In genomic region chr22:31393890-31394289, GRCh38 we compare ENCODE assay signal across 21 cellular contexts. TPM values are rescaled to one million over a fixed set of nuclear protein-coding genes. Genes with fewer than 3 reads are reported as not detected.
A peak's percentile ranks its signal among the peaks of the same experiment; 100 is the strongest.
DNase-seq lines count a peak whose midpoint lies in the region; ATAC-seq, FAIRE-seq and TF ChIP-seq lines count a peak whose summit lies in the region.
"Had no signal": no experiment of that assay in that cellular context is flagged by ENCODE, and none has a peak within 500 bp of the region (broad histone marks: within the 10 kb centered on the region; RNA-seq: fewer than 3 reads in every experiment).

No MANE protein-coding gene starts in this region.

- DNase-seq in HepG2 (ENCODE audit: low spot score): no peak
- no peak for DNase-seq in right lobe of liver
- peak; percentile 8 for DNase-seq in OCI-M1 (lab: John Stamatoyannopoulos, UW)
- DNase-seq in brain microvascular endothelial cell: peak; percentile 9
- no peak for DNase-seq in 8988T
- DNase-seq in activated CD8-positive, alpha-beta memory T cell treated with anti-CD3 and anti-CD28 coated beads, Interleukin-2, amount 10 ng/mL, durations not matched to agents 7 days and 5 days: no peak
- DNase-seq in ureter (ENCODE audit: low spot score): no peak
- DNase-seq: CD4-positive, alpha-beta T cell; COR-L47; DMS79; HCEC 1CT; Kasumi-1; NCI-H1048; NCI-H1417 treated with DMSO at 0.1 percent for 48 hours; NCI-H187; NCI-H446 treated with DMSO at 0.1 percent for 48 hours; NCI-H526 treated with DMSO at 0.1 percent for 48 hours; SIG-M5 had no signal

- in situ Hi-C loops in HepG2 (cut with HindIII; ENCODE audit: extremely low pct_ligation_motif_present, low pct_unique_long_range_greater_than_20kb): no loop called here
- in situ Hi-C loops in brain microvascular endothelial cell (cut with HindIII; ENCODE audit: low pct_ligation_motif_present, low sequenced_read_pairs): no loop called here

- no peak for FAIRE-seq in HepG2 (lab: Jason Lieb, UNC)

- no peak for TF ChIP-seq EP300 in HepG2 (IDR thresholded peaks at IDR 0.05; ENCODE audit: low read depth in 2 of 2, low read length in 2 of 2)
- TF ChIP-seq EP300 in HepG2 (CRISPR knock-in tag; IDR thresholded peaks at IDR 0.05; ENCODE audit: borderline replicate concordance): no peak

- no peak overlapping the region for H3K4me3 Mint-ChIP-seq in activated CD8-positive, alpha-beta memory T cell treated with anti-CD3 and anti-CD28 coated beads, Interleukin-2, amount 10 ng/mL, durations not matched to agents 7 days and 5 days
- H3K4me3 Mint-ChIP-seq: CD4-positive, alpha-beta T cell had no signal

- ATAC-seq in HepG2 (no peak), right lobe of liver (no peak)
- ATAC-seq in activated CD8-positive, alpha-beta memory T cell treated with anti-CD3 and anti-CD28 coated beads, Interleukin-2, amount 10 ng/mL, durations not matched to agents 7 days and 5 days: no peak
- ATAC-seq: Panc1, SK-N-SH treated with all-trans-retinoic acid at 6 μM for 48 hours had no signal

- H3K9me3 Mint-ChIP-seq in activated CD8-positive, alpha-beta memory T cell treated with anti-CD3 and anti-CD28 coated beads, Interleukin-2, amount 10 ng/mL, durations not matched to agents 7 days and 5 days (ENCODE audit: low read depth): no peaks in the 10 kb centered on the region
- H3K9me3 Mint-ChIP-seq: CD4-positive, alpha-beta T cell had no signal

- intact Hi-C loops in HepG2 (cut with micrococcal nuclease; ENCODE audit: unreplicated experiment) (no loop called here), right lobe of liver (cut with DNase I) (no loop called here)

- no peaks in the 10 kb centered on the region for H3K36me3 Mint-ChIP-seq in activated CD8-positive, alpha-beta memory T cell treated with anti-CD3 and anti-CD28 coated beads, Interleukin-2, amount 10 ng/mL, durations not matched to agents 7 days and 5 days

- H3K27ac ChIP-seq in HepG2 (ENCODE audit: extremely low read length, insufficient read depth, low read length) (no peak overlapping the region), right lobe of liver (no peak overlapping the region), brain microvascular endothelial cell (no peak overlapping the region)
- H3K27ac ChIP-seq: BLaER1 had no signal

- H3K27me3 ChIP-seq in HepG2 (ENCODE audit: control insufficient read depth in 1 of 2, insufficient read depth in 2 of 2, low read length in 2 of 2) (no peaks in the 10 kb centered on the region), right lobe of liver (no peaks in the 10 kb centered on the region), brain microvascular endothelial cell (replicated peaks) (no peaks in the 10 kb centered on the region)
- H3K27me3 ChIP-seq: BLaER1 had no signal

- no peak overlapping the region for H3K9ac ChIP-seq in HepG2 (ENCODE audit: insufficient read depth, low read depth, low read length)
- H3K9ac ChIP-seq: BLaER1 had no signal

- H3K79me2 ChIP-seq in HepG2 (ENCODE audit: insufficient read depth, low read length): no peaks in the 10 kb centered on the region

- H3K27me3 Mint-ChIP-seq in activated CD8-positive, alpha-beta memory T cell treated with anti-CD3 and anti-CD28 coated beads, Interleukin-2, amount 10 ng/mL, durations not matched to agents 7 days and 5 days: no peaks in the 10 kb centered on the region
- H3K27me3 Mint-ChIP-seq: CD4-positive, alpha-beta T cell had no signal

- TF ChIP-seq POLR2A in HepG2 (IDR thresholded peaks at IDR 0.05; ENCODE audit: insufficient read depth in 1 of 2, low read depth in 2 of 2, low read length in 2 of 2) (no peak), right lobe of liver (IDR thresholded peaks at IDR 0.05) (no peak)

- H2AFZ ChIP-seq in HepG2 (ENCODE audit: low read length): no peak overlapping the region

- POLR2A ChIA-PET in HepG2 (lab: Yijun Ruan, JAX): no interaction called here

- TF ChIP-seq CTCF in HepG2 (CRISPR knock-in tag; IDR thresholded peaks at IDR 0.05) (no peak), right lobe of liver (IDR thresholded peaks at IDR 0.05) (no peak), brain microvascular endothelial cell (IDR thresholded peaks at IDR 0.05; ENCODE audit: low read depth, low read length, missing control alignments) (no peak)

- TF ChIP-seq RAD21 in HepG2 (CRISPR knock-in tag; IDR thresholded peaks at IDR 0.05): no peak

- BruUV-seq in HepG2 (replicated peaks; lab: Mats Ljungman, UMichigan): no TSS peak

- CTCF ChIA-PET in HepG2 (lab: Yijun Ruan, JAX; ENCODE audit: low intra/inter-chr PET ratio, low total read pairs): no interaction called here
- CTCF ChIA-PET in activated CD8-positive, alpha-beta memory T cell treated with anti-CD3 and anti-CD28 coated beads, Interleukin-2, amount 10 ng/mL, durations not matched to agents 7 days and 5 days (lab: Charles Lee): no interaction called here

- H3K4me3 ChIP-seq in HepG2 (replicated peaks in 1 of 3; ENCODE audit: insufficient read depth in 1 of 3, low read depth in 2 of 3, low read length in 3 of 3): no peak overlapping the region
- H3K4me3 ChIP-seq in right lobe of liver: no peak overlapping the region
- no peak overlapping the region for H3K4me3 ChIP-seq in brain microvascular endothelial cell (ENCODE audit: low read depth, low read length)
- H3K4me3 ChIP-seq: BLaER1 had no signal

- 100% methylated on average over 1 of the region's 2 CpGs for WGBS in HepG2 (ENCODE audit: low lambda C conversion rate)
- WGBS in right lobe of liver (ENCODE audit: insufficient coverage, low coverage, low lambda C conversion rate, missing lambda C conversion rate): no CpG with 5 or more reads among the region's 2 CpGs

- H4K20me1 ChIP-seq in HepG2 (ENCODE audit: insufficient read depth, low read length): no peaks in the 10 kb centered on the region
- H4K20me1 ChIP-seq: BLaER1 had no signal

- H3K4me1 ChIP-seq in HepG2 (ENCODE audit: insufficient read depth, low read length) (peaks cover 25% of the 10 kb centered on the region), right lobe of liver (peaks cover 0 to 17% (median 5%) of the 10 kb centered on the region in 4 donors)

- H3K27ac Mint-ChIP-seq in activated CD8-positive, alpha-beta memory T cell treated with anti-CD3 and anti-CD28 coated beads, Interleukin-2, amount 10 ng/mL, durations not matched to agents 7 days and 5 days: no peak overlapping the region
- H3K27ac Mint-ChIP-seq: CD4-positive, alpha-beta T cell had no signal

- H3K9me3 ChIP-seq in HepG2 (ENCODE audit: low read length) (no peaks in the 10 kb centered on the region), right lobe of liver (no peaks in the 10 kb centered on the region)

- H3K4me2 ChIP-seq in HepG2 (ENCODE audit: low read depth, low read length): no peak overlapping the region
- H3K4me2 ChIP-seq: BLaER1 had no signal

- no peaks in the 10 kb centered on the region for H3K36me3 ChIP-seq in HepG2 (replicated peaks in 1 of 2; ENCODE audit: control insufficient read depth in 1 of 2, insufficient read depth in 2 of 2, low read length in 2 of 2)
- H3K36me3 ChIP-seq in right lobe of liver: no peaks in the 10 kb centered on the region
- H3K36me3 ChIP-seq in brain microvascular endothelial cell (replicated peaks): no peaks in the 10 kb centered on the region
- H3K36me3 ChIP-seq: BLaER1 had no signal

- peaks cover 2% of the 10 kb centered on the region for H3K4me1 Mint-ChIP-seq in activated CD8-positive, alpha-beta memory T cell treated with anti-CD3 and anti-CD28 coated beads, Interleukin-2, amount 10 ng/mL, durations not matched to agents 7 days and 5 days

RNA-seq across cellular contexts. Expression of gene DRG1, which starts 5.5 kb away (rescaled TPM):
- total RNA-seq in HepG2 (2016; rRNA removed; fragmentation: Illumina TruSeq; extraction: Trizol): 94.8 and 98.8 TPM in 2 replicates
- total RNA-seq in HepG2 (2016; cell fraction: cytosol; rRNA removed; fragmentation: Illumina TruSeq; extraction: Trizol; ENCODE audit: low read depth): 58.6 and 75.0 TPM in 2 replicates
- total RNA-seq in HepG2 (2016; cell fraction: insoluble cytoplasmic fraction; rRNA removed; fragmentation: Illumina TruSeq; extraction: Trizol): 87.5 and 109 TPM in 2 replicates
- total RNA-seq in HepG2 (2016; cell fraction: membrane; rRNA removed; fragmentation: Illumina TruSeq; extraction: Trizol): 55.1 and 58.3 TPM in 2 replicates
- total RNA-seq in HepG2 (2016; cell fraction: nucleus; rRNA removed; fragmentation: Illumina TruSeq; extraction: Trizol): 52.6 and 55.8 TPM in 2 replicates
- 39.1 and 59.0 TPM in 2 replicates for polyA plus RNA-seq in HepG2 (2011; rRNA removed)
- polyA plus RNA-seq in HepG2 (2011; cell fraction: cytosol; rRNA removed): 41.9 and 50.0 TPM in 2 replicates
- 16.2 and 19.6 TPM in 2 replicates for polyA plus RNA-seq in HepG2 (2011; cell fraction: nucleus; rRNA removed)
- 50.6 and 61.7 TPM in 2 replicates for polyA plus RNA-seq in HepG2 (2012)
- polyA plus RNA-seq in HepG2 (2016; cell fraction: cytosol; fragmentation: Illumina TruSeq; extraction: Trizol; ENCODE audit: low read depth): 44.0 and 51.8 TPM in 2 replicates
- 98.2 and 115 TPM in 2 replicates for polyA plus RNA-seq in HepG2 (2016; cell fraction: insoluble cytoplasmic fraction; fragmentation: Illumina TruSeq; extraction: Trizol; ENCODE audit: low read depth)
- polyA plus RNA-seq in HepG2 (2016; cell fraction: membrane; fragmentation: Illumina TruSeq; extraction: Trizol; ENCODE audit: low read depth): 42.6 and 42.8 TPM in 2 replicates
- 76.3 and 79.7 TPM in 2 replicates for polyA plus RNA-seq in HepG2 (2016; cell fraction: nucleus; fragmentation: Illumina TruSeq; extraction: Trizol; ENCODE audit: insufficient read depth, low read depth)
- 28.2 and 51.0 TPM in 2 replicates for polyA minus RNA-seq in HepG2 (2011; rRNA and poly(A)+ RNA removed; ENCODE audit: low replicate concordance)
- 38.0 and 41.7 TPM in 2 replicates for polyA minus RNA-seq in HepG2 (2011; cell fraction: cytosol; rRNA and poly(A)+ RNA removed)
- 37.7 and 41.8 TPM in 2 replicates for polyA minus RNA-seq in HepG2 (2011; cell fraction: nucleus; rRNA and poly(A)+ RNA removed)
- 10 to 100 TPM; 24.2 to 34.7 (median 26.5) TPM for total RNA-seq in right lobe of liver
- total RNA-seq in activated CD8-positive, alpha-beta memory T cell treated with anti-CD3 and anti-CD28 coated beads, Interleukin-2, amount 10 ng/mL, durations not matched to agents 7 days and 5 days: 10 to 100 TPM; 87.0 to 97.0 TPM
- 50.9 TPM for total RNA-seq in ureter

RNA-seq across cellular contexts. Expression of gene PATZ1, which starts 47.7 kb away (rescaled TPM):
- total RNA-seq in HepG2 (2016; rRNA removed; fragmentation: Illumina TruSeq; extraction: Trizol) (30.4 and 30.5 TPM in 2 replicates), right lobe of liver (10 to 100 TPM in 4 of 6 experiments, 1 to 10 TPM in 2; 7.4 to 18.8 (median 11.5) TPM), ureter (58.5 TPM)
- 6.2 and 6.9 TPM in 2 replicates for total RNA-seq in HepG2 (2016; cell fraction: cytosol; rRNA removed; fragmentation: Illumina TruSeq; extraction: Trizol; ENCODE audit: low read depth)
- 28.0 and 31.0 TPM in 2 replicates for total RNA-seq in HepG2 (2016; cell fraction: insoluble cytoplasmic fraction; rRNA removed; fragmentation: Illumina TruSeq; extraction: Trizol)
- 20.4 and 21.7 TPM in 2 replicates for total RNA-seq in HepG2 (2016; cell fraction: membrane; rRNA removed; fragmentation: Illumina TruSeq; extraction: Trizol)
- total RNA-seq in HepG2 (2016; cell fraction: nucleus; rRNA removed; fragmentation: Illumina TruSeq; extraction: Trizol): 32.1 and 34.3 TPM in 2 replicates
- polyA plus RNA-seq in HepG2 (2011; rRNA removed): 24.9 and 26.6 TPM in 2 replicates
- 16.9 and 18.6 TPM in 2 replicates for polyA plus RNA-seq in HepG2 (2011; cell fraction: cytosol; rRNA removed)
- 45.4 and 58.3 TPM in 2 replicates for polyA plus RNA-seq in HepG2 (2011; cell fraction: nucleus; rRNA removed)
- polyA plus RNA-seq in HepG2 (2012): 25.7 and 29.3 TPM in 2 replicates
- polyA plus RNA-seq in HepG2 (2016; cell fraction: cytosol; fragmentation: Illumina TruSeq; extraction: Trizol; ENCODE audit: low read depth): 3.1 and 3.4 TPM in 2 replicates
- 32.9 and 37.5 TPM in 2 replicates for polyA plus RNA-seq in HepG2 (2016; cell fraction: insoluble cytoplasmic fraction; fragmentation: Illumina TruSeq; extraction: Trizol; ENCODE audit: low read depth)
- 11.6 and 11.7 TPM in 2 replicates for polyA plus RNA-seq in HepG2 (2016; cell fraction: membrane; fragmentation: Illumina TruSeq; extraction: Trizol; ENCODE audit: low read depth)
- 45.6 and 49.3 TPM in 2 replicates for polyA plus RNA-seq in HepG2 (2016; cell fraction: nucleus; fragmentation: Illumina TruSeq; extraction: Trizol; ENCODE audit: insufficient read depth, low read depth)
- polyA minus RNA-seq in HepG2 (2011; rRNA and poly(A)+ RNA removed; ENCODE audit: low replicate concordance): 47.7 and 108 TPM in 2 replicates
- polyA minus RNA-seq in HepG2 (2011; cell fraction: cytosol; rRNA and poly(A)+ RNA removed): 27.9 and 30.8 TPM in 2 replicates
- 54.1 and 54.8 TPM in 2 replicates for polyA minus RNA-seq in HepG2 (2011; cell fraction: nucleus; rRNA and poly(A)+ RNA removed)
- total RNA-seq in activated CD8-positive, alpha-beta memory T cell treated with anti-CD3 and anti-CD28 coated beads, Interleukin-2, amount 10 ng/mL, durations not matched to agents 7 days and 5 days: 10 to 100 TPM; 27.4 to 28.2 TPM

Comparison
In these comparisons a context has a peak if more than half of its experiments do, and no peak if none do; other contexts are left out.
1. DNase-seq: peak in OCI-M1 (single experiment) and brain microvascular endothelial cell (single experiment); none in HepG2 (single experiment), right lobe of liver (0 of 3), 8988T (single experiment), activated CD8-positive, alpha-beta memory T cell treated with anti-CD3 and anti-CD28 coated beads, Interleukin-2, amount 10 ng/mL, durations not matched to agents 7 days and 5 days (single experiment) and ureter (single experiment).